ENCODE assay signal across 1 cellular context in genomic region chr2:72619622-72620021, GRCh38.
TF ChIP-seq lines count a peak whose summit lies in the region.

No MANE protein-coding gene starts in this region.

TF ChIP-seq in GM23338, 12 proteins besides CTCF, POLR2A, EP300 and RAD21 (continued from another document):
- TF ChIP-seq ZNF462 (CRISPR knock-in tag; IDR thresholded peaks at IDR 0.05) (no peak), CREB1 (CRISPR knock-in tag; IDR thresholded peaks at IDR 0.05; ENCODE audit: low read depth) (no peak), NANOG (IDR thresholded peaks at IDR 0.05; ENCODE audit: borderline replicate concordance) (no peak), STAT1 (IDR thresholded peaks at IDR 0.05; ENCODE audit: unreplicated experiment) (no peak), JUNB (IDR thresholded peaks at IDR 0.05; ENCODE audit: unreplicated experiment) (no peak)
TF ChIP-seq in GM23338: peak in this region for 0.
